Comparison of ENCODE assay signal across 24 cellular contexts in genomic region chr22:19656541-19657251, GRCh38.
"Had no signal": no experiment of that assay in that cellular context is flagged by ENCODE, and none has a peak within 500 bp of the region (broad histone marks: within the 10 kb centered on the region; RNA-seq: fewer than 3 reads in every experiment).

No MANE protein-coding gene starts in this region.

- DNase-seq: dermis blood vessel endothelial cell; effector memory CD4-positive, alpha-beta T cell; foreskin fibroblast; gastrocnemius medialis; kidney; naive thymus-derived CD4-positive, alpha-beta T cell; nucleus accumbens; pancreas; sigmoid colon; stimulated activated CD4-positive, alpha-beta T cell treated with anti-CD3 and anti-CD28 coated beads, Interleukin-2, amount 100 ng/mL, for 24 hours; stimulated activated CD4-positive, alpha-beta T cell treated with anti-CD3 and anti-CD28 coated beads, Interleukin-4, amount 100 ng/mL, for 24 hours; stimulated activated naive CD8-positive, alpha-beta T cell treated with anti-CD3 and anti-CD28 coated beads, Interleukin-15, Interleukin-2, amounts not matched to agents 100 U/mL and 50 U/mL, for 24 hours had no signal

- H3K4me2 ChIP-seq: neural progenitor cell had no signal

- H3K9me3 ChIP-seq: gastrocnemius medialis, pancreas, prostate gland, right atrium auricular region, sigmoid colon, thoracic aorta, tibial nerve, upper lobe of left lung had no signal

- ATAC-seq: gastrocnemius medialis; left lobe of liver; naive thymus-derived CD4-positive, alpha-beta T cell; pancreas; stimulated activated memory B cell treated with anti-CD40 and anti-IgM and Interleukin-4, amounts not matched to agents 10 μg/mL and 1 μg/mL and 100 μg/mL, for 72 hours; stimulated activated naive CD8-positive, alpha-beta T cell treated with anti-CD3 and anti-CD28 coated beads, Interleukin-15, Interleukin-2, amounts not matched to agents 100 U/mL and 50 U/mL, for 24 hours had no signal

- H3K4me3 ChIP-seq: coronary artery, gastrocnemius medialis, lung, neural progenitor cell, pancreas, prostate gland, right atrium auricular region, sigmoid colon, thoracic aorta, tibial nerve, upper lobe of left lung had no signal

- H3K27me3 ChIP-seq: gastrocnemius medialis, neural progenitor cell, pancreas, right atrium auricular region, sigmoid colon, tibial nerve, upper lobe of left lung had no signal

- H3K4me1 ChIP-seq: gastrocnemius medialis, neural progenitor cell, pancreas, prostate gland, right atrium auricular region, sigmoid colon, tibial nerve, upper lobe of left lung had no signal

- H3K36me3 ChIP-seq: gastrocnemius medialis, neural progenitor cell, pancreas, prostate gland, right atrium auricular region, sigmoid colon, thoracic aorta, tibial nerve, upper lobe of left lung had no signal

- H2AFZ ChIP-seq: neural progenitor cell had no signal

- H3K9ac ChIP-seq: neural progenitor cell had no signal

- FAIRE-seq: endometrium, kidney, pancreas, urothelium cell line had no signal

- H3K27ac ChIP-seq: coronary artery, gastrocnemius medialis, neural progenitor cell, pancreas, prostate gland, right atrium auricular region, sigmoid colon, thoracic aorta, tibial nerve, upper lobe of left lung had no signal
